Comparison of ENCODE assay signal across 12 cellular contexts in genomic region chr6:109373333-109373732, GRCh38.
A peak's percentile ranks its signal among the peaks of the same experiment; 100 is the strongest.
DNase-seq lines count a peak whose midpoint lies in the region; ATAC-seq, FAIRE-seq and TF ChIP-seq lines count a peak whose summit lies in the region.
"Had no signal": no experiment of that assay in that cellular context is flagged by ENCODE, and none has a peak within 500 bp of the region (broad histone marks: within the 10 kb centered on the region; RNA-seq: fewer than 3 reads in every experiment).

No MANE protein-coding gene starts in this region.

- H3K27ac Mint-ChIP-seq in effector memory CD8-positive, alpha-beta T cell = peak overlapping the region; percentile 56 to 78

- H3K9me3 Mint-ChIP-seq in effector memory CD8-positive, alpha-beta T cell = no peaks in the 10 kb centered on the region

- TF ChIP-seq CTCF in GM10266 (IDR thresholded peaks at IDR 0.05; ENCODE audit: control insufficient read depth, insufficient read depth, low read depth, missing control alignments) = no peak

- H3K36me3 Mint-ChIP-seq in effector memory CD8-positive, alpha-beta T cell (ENCODE audit: insufficient read depth) = peaks cover 99% of the 10 kb centered on the region

- peaks cover 39 to 64% of the 10 kb centered on the region in 2 donors for H3K4me1 Mint-ChIP-seq in effector memory CD8-positive, alpha-beta T cell (ENCODE audit: low read depth in 2 of 2)

- ATAC-seq in GM18505 (IDR thresholded peaks at IDR 0.05; ENCODE audit: unreplicated experiment) = peak; percentile 9
- peak; percentile 2 for ATAC-seq in GM21390 (IDR thresholded peaks at IDR 0.05; ENCODE audit: unreplicated experiment)
- ATAC-seq in HG03354 (IDR thresholded peaks at IDR 0.05; ENCODE audit: poor library complexity, severe bottlenecking, unreplicated experiment) = peak; percentile 5
- peak; percentile 29 for ATAC-seq in effector memory CD8-positive, alpha-beta T cell (replicated peaks)
- no peak for ATAC-seq in GM18519 (IDR thresholded peaks at IDR 0.05; ENCODE audit: low FRiP score, unreplicated experiment)

- no peaks in the 10 kb centered on the region for H3K27me3 Mint-ChIP-seq in effector memory CD8-positive, alpha-beta T cell

- TF ChIP-seq POLR2A in GM18505 (IDR thresholded peaks at IDR 0.05; ENCODE audit: borderline replicate concordance, extremely low read depth, insufficient read depth, insufficient read length) (no peak), H54 (IDR thresholded peaks at IDR 0.05; ENCODE audit: low read depth, low read length) (no peak)

- no peak for FAIRE-seq in H54 (lab: Jason Lieb, UNC)

- H3K4me3 Mint-ChIP-seq in effector memory CD8-positive, alpha-beta T cell = peak overlapping the region; percentile 46 to 73

- no peak for DNase-seq in effector memory CD8-positive, alpha-beta T cell
- no peak for DNase-seq in GM10266 (ENCODE audit: extremely low spot score)
- no peak for DNase-seq in H54 (ENCODE audit: insufficient read length, low spot score)
- no peak for DNase-seq in OCI-M1 (lab: John Stamatoyannopoulos, UW)
- DNase-seq: activated effector memory CD4-positive, alpha-beta T cell treated with Interleukin-2 at 50 U/mL for 16 hours; head of caudate nucleus; mesendoderm; NCI-H526 treated with DMSO at 0.1 percent for 48 hours had no signal
